In the genomic region with DNA sequence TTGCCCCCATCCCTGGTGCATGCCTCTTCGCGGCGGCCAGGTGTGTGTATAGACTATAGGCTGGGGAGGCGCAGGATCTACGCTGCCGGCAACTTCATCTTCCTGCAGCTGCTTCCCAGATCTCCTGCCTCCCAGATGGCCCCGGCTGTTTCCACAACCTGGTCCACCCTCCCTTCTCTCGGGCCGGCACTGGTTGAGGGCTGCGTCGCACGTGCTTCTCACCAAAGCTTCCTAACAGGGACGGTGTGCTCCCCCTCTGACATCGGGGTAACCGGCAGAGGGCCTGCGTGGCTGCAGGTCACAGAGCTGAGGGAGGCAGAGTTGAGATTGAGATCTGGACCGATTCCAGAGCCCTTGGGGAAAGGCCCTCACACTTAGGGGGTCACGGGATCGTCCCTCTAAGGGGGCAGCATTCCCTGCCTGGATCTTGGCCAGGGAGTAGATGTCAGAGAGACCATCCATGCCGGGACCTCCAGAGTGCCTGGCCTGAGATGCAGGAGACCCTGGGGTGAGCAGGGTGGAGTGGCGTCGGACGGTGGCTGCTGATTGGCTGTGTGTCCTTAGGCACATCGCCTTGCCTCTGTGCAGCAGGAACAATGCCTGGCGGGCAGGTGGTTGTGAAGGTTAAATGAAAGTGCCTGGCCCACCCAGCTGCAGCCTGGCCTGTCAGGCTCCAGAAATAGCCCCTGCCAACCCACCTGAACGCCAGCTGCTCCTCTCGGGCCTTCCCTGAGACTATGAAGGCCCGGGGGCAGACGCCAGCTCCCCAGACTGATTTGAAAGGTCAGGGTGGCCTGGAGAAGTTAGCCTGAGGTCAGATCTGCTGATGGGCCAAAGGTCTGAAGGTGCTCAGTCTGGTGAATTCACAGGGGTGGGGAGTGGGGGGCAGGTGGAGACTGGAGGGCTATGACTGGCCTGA, we compare ENCODE assay signal across 9 cellular contexts. TPM values are rescaled to one million over a fixed set of nuclear protein-coding genes. Genes with fewer than 3 reads are reported as not detected.
DNase-seq lines count a peak whose midpoint lies in the region; TF ChIP-seq lines count a peak whose summit lies in the region.
"Had no signal": no experiment of that assay in that cellular context is flagged by ENCODE, and none has a peak within 500 bp of the region (broad histone marks: within the 10 kb centered on the region; RNA-seq: fewer than 3 reads in every experiment).

No MANE protein-coding gene starts in this region.

- H4K20me1 ChIP-seq in GM23248 (ENCODE audit: insufficient read depth), result no peaks in the 10 kb centered on the region

- H3K9me2 ChIP-seq in GM23248 (ENCODE audit: insufficient read depth), result no peaks in the 10 kb centered on the region

- H3K27me3 ChIP-seq in GM23248 (replicated peaks; ENCODE audit: insufficient read depth), result no peaks in the 10 kb centered on the region
- no peaks in the 10 kb centered on the region for H3K27me3 ChIP-seq in iPS DF 6.9 (ENCODE audit: control insufficient read depth, insufficient read depth, low read length)
- H3K27me3 ChIP-seq in tibial nerve, result no peaks in the 10 kb centered on the region

- H3K9me3 ChIP-seq in GM23248 (ENCODE audit: low read depth), result no peaks in the 10 kb centered on the region
- no peaks in the 10 kb centered on the region for H3K9me3 ChIP-seq in iPS DF 6.9 (ENCODE audit: control insufficient read depth, insufficient read depth, low read length)
- H3K9me3 ChIP-seq in tibial nerve, result no peaks in the 10 kb centered on the region

- no peak for TF ChIP-seq EP300 in tibial nerve (IDR thresholded peaks at IDR 0.05)

- in situ Hi-C loops in GM23248 (cut with MboI), result no loop called here

- TF ChIP-seq CTCF in tibial nerve (IDR thresholded peaks at IDR 0.05), result no peak

- H3K79me2 ChIP-seq in GM23248 (ENCODE audit: insufficient read depth), result peaks cover 8% of the 10 kb centered on the region

- no peaks in the 10 kb centered on the region for H3K4me1 ChIP-seq in GM23248 (ENCODE audit: insufficient read depth)
- peaks cover 4% of the 10 kb centered on the region; the same call in 1 of the 2 replicates for H3K4me1 ChIP-seq in iPS DF 6.9 (ENCODE audit: control insufficient read depth, insufficient read depth, low read length)
- H3K4me1 ChIP-seq in tibial nerve, result peaks cover 0 to 16% (median 0%) of the 10 kb centered on the region in 4 donors

- TF ChIP-seq POLR2A in tibial nerve (IDR thresholded peaks at IDR 0.05), result no peak

- no peak overlapping the region for H3K4me2 ChIP-seq in GM23248 (ENCODE audit: unreplicated experiment)

- DNase-seq in D341Med (ENCODE audit: low spot score) (peak; percentile 47), GM23248 (peak; percentile 34), RPMI8226 (peak; percentile 75), iPS DF 6.9 (ENCODE audit: low read depth, low spot score) (peak; percentile 27), mucosa of gallbladder (ENCODE audit: low spot score) (no peak), NCI-H187 (lab: John Stamatoyannopoulos, UW) (no peak), tibial nerve (ENCODE audit: low spot score in 2 of 2) (no peak), HCEC 1CT (no peak)

- H3K27ac ChIP-seq in GM23248, result no peak overlapping the region
- no peak overlapping the region for H3K27ac ChIP-seq in iPS DF 6.9 (ENCODE audit: low read length)
- H3K27ac ChIP-seq in tibial nerve, result no peak overlapping the region

- H3K9ac ChIP-seq in GM23248, result no peak overlapping the region

- peaks cover 26% of the 10 kb centered on the region for H3F3A ChIP-seq in GM23248 (ENCODE audit: insufficient read depth)

- H3K36me3 ChIP-seq in GM23248 (ENCODE audit: low read depth), result 0 out of 2 replicates have a peak, but pooled peaks cover 3% of the 10 kb centered on the region
- peaks cover 16% of the 10 kb centered on the region for H3K36me3 ChIP-seq in iPS DF 6.9 (ENCODE audit: control insufficient read depth, insufficient read depth, low read length)
- H3K36me3 ChIP-seq in tibial nerve, result peaks cover 0 to 45% (median 8%) of the 10 kb centered on the region in 3 donors

- H3K4me3 ChIP-seq in GM23248 (no peak overlapping the region), iPS DF 6.9 (ENCODE audit: low read length) (no peak overlapping the region), tibial nerve (no peak overlapping the region)

- no peak overlapping the region for H2AFZ ChIP-seq in GM23248

- 28% methylated on average over 29 of the region's 29 CpGs for WGBS in GM23248 (ENCODE audit: low coverage in 1 of 2, low lambda C conversion rate in 2 of 2, missing lambda C conversion rate in 2 of 2), 2 experiments
- WGBS in iPS DF 6.9 (ENCODE audit: insufficient coverage, insufficient read length), result no CpG with 5 or more reads among the region's 29 CpGs
- WGBS in tibial nerve, 2 donors, result 26 to 34% methylated on average over 19 to 29 of the region's 29 CpGs

RNA-seq across cellular contexts. Expression of gene MASP2, which starts 6.1 kb away (rescaled TPM):
- not detected in 2 replicates for total RNA-seq in GM23248 (2014; rRNA removed; shearing (Covaris generic))
- 0.10 and 0.16 TPM in 2 replicates for polyA plus RNA-seq in GM23248 (2016; fragmentation: Nextera tagmentation; extraction: Ambion mirVana)
- total RNA-seq in mucosa of gallbladder, result not detected
- total RNA-seq in tibial nerve, result not detected
- total RNA-seq: urinary bladder had no signal
- polyA plus RNA-seq: urinary bladder had no signal

RNA-seq across cellular contexts. Expression of gene SRM, which starts 6.7 kb away (rescaled TPM):
- 35.3 and 48.0 TPM in 2 replicates for total RNA-seq in GM23248 (2014; rRNA removed; shearing (Covaris generic))
- polyA plus RNA-seq in GM23248 (2016; fragmentation: Nextera tagmentation; extraction: Ambion mirVana), result 104 and 152 TPM in 2 replicates
- total RNA-seq in mucosa of gallbladder (41.4 TPM), tibial nerve (100 to 1,000 TPM in 2 of 4 donors, 10 to 100 TPM in 2; 66.2 to 210 (median 87.4) TPM)

RNA-seq across cellular contexts. Expression of gene TARDBP, which starts 40.6 kb away (rescaled TPM):
- total RNA-seq in GM23248 (2014; rRNA removed; shearing (Covaris generic)), result 36.0 and 50.0 TPM in 2 replicates
- polyA plus RNA-seq in GM23248 (2016; fragmentation: Nextera tagmentation; extraction: Ambion mirVana), result 128 TPM in 2 replicates
- total RNA-seq in mucosa of gallbladder (143 TPM), tibial nerve (100 to 1,000 TPM; 165 to 237 (median 171) TPM)

RNA-seq across cellular contexts. Expression of gene EXOSC10, which starts 46.6 kb away (rescaled TPM):
- total RNA-seq in GM23248 (2014; rRNA removed; shearing (Covaris generic)), result 45.4 and 60.8 TPM in 2 replicates
- 50.9 and 51.2 TPM in 2 replicates for polyA plus RNA-seq in GM23248 (2016; fragmentation: Nextera tagmentation; extraction: Ambion mirVana)
- total RNA-seq in mucosa of gallbladder (40.1 TPM), tibial nerve (100 to 1,000 TPM in 3 of 4 donors, 10 to 100 TPM in 1; 96.1 to 181 (median 127) TPM)

Comparison
In these comparisons a context has a peak if more than half of its experiments do, and no peak if none do; other contexts are left out.
1. DNase-seq: peak in D341Med (single experiment), GM23248 (single experiment), RPMI8226 (single experiment) and iPS DF 6.9 (single experiment); none in mucosa of gallbladder (single experiment), NCI-H187 (0 of 2), tibial nerve (0 of 2) and HCEC 1CT (single experiment).